21 cellular contexts compared by ENCODE assay signal in the genomic region with DNA sequence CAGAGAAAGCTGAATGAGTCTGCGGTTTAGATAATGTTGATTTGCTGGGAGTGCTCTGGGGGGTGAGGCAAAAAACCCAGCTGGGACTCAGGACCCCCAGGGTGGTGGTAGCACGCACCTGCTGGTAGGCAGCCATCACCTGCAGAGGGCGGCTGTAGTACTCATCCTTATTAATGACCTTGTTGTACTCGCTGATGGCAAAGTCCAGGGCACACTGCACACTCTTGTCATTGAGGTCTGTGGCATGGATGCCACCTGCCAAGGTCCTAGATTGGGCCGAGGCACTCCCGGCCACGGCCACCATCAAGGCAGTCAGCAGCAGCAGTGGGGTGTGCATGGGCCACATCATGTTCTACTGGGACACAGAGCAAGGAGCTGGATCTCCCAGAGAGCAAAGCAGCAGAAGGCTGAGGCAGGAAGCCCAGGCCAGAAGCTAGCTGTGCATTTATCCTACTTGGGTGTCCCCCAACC. TPM values are rescaled to one million over a fixed set of nuclear protein-coding genes. Genes with fewer than 3 reads are reported as not detected.
A peak's percentile ranks its signal among the peaks of the same experiment; 100 is the strongest.
DNase-seq lines count a peak whose midpoint lies in the region; ATAC-seq, FAIRE-seq and TF ChIP-seq lines count a peak whose summit lies in the region.
"Had no signal": no experiment of that assay in that cellular context is flagged by ENCODE, and none has a peak within 500 bp of the region (broad histone marks: within the 10 kb centered on the region; RNA-seq: fewer than 3 reads in every experiment).

A gene with protein sequence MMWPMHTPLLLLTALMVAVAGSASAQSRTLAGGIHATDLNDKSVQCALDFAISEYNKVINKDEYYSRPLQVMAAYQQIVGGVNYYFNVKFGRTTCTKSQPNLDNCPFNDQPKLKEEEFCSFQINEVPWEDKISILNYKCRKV (minus strand): TSS at position 421 of the 471 bp plus-strand sequence. CDS start 72 bp downstream, at position 349.

- no peak within 1 kb of the TSS for H3K4me2 ChIP-seq in H9 (ENCODE audit: insufficient read depth, insufficient read length, low read length)
- H3K4me2 ChIP-seq in astrocyte (ENCODE audit: low read length) = no peak within 1 kb of the TSS
- H3K4me2 ChIP-seq in trophoblast cell (ENCODE audit: low read length) = no peak within 1 kb of the TSS
- H3K4me2 ChIP-seq: KMS-11 had no signal

- no peak within 1 kb of the TSS for H4K8ac ChIP-seq in H9 (replicated peaks; ENCODE audit: insufficient read length, low read depth, low read length)
- H4K8ac ChIP-seq in trophoblast cell (ENCODE audit: low read depth, low read length) = no peak within 1 kb of the TSS

- no peaks in the 10 kb centered on the region for H3K23me2 ChIP-seq in H9 (ENCODE audit: insufficient read length, low read depth, low read length, poor library complexity, severe bottlenecking)

- H3K27ac ChIP-seq in H9 (ENCODE audit: insufficient read length, low read depth, low read length) (no peak within 1 kb of the TSS), astrocyte (ENCODE audit: low read depth, low read length) (no peak within 1 kb of the TSS), left lung (peak within 1 kb of the TSS; percentile 37 to 48), trophoblast cell (ENCODE audit: low read depth, low read length) (no peak within 1 kb of the TSS)
- H3K27ac ChIP-seq: KMS-11 had no signal

- no peaks in the 10 kb centered on the region; a peak in 1 of 7 replicates for H3K36me3 Mint-ChIP-seq in H9 (ENCODE audit: insufficient read depth in 1 of 3, low read depth in 3 of 3)
- H3K36me3 Mint-ChIP-seq in astrocyte (ENCODE audit: low read depth, unreplicated experiment) = no peaks in the 10 kb centered on the region
- H3K36me3 Mint-ChIP-seq in activated CD4-positive, alpha-beta memory T cell treated with anti-CD3 and anti-CD28 coated beads, Interleukin-2, amount 10 ng/mL, durations not matched to agents 7 days and 5 days (ENCODE audit: low read depth) = no peaks in the 10 kb centered on the region

- H3K36me3 ChIP-seq in astrocyte (ENCODE audit: insufficient read depth, low read length) (no peaks in the 10 kb centered on the region), left lung (no peaks in the 10 kb centered on the region), trophoblast cell (ENCODE audit: control insufficient read depth in 1 of 2, insufficient read depth in 2 of 2, low read length in 2 of 2) (no peaks in the 10 kb centered on the region)
- H3K36me3 ChIP-seq: BE2C, HAP-1 had no signal

- H3K79me2 ChIP-seq in H9 (ENCODE audit: insufficient read depth, low read length) (no peaks in the 10 kb centered on the region), astrocyte (ENCODE audit: insufficient read depth, low read length) (no peaks in the 10 kb centered on the region), trophoblast cell (ENCODE audit: control insufficient read depth, insufficient read depth, low read length, poor library complexity) (no peaks in the 10 kb centered on the region)

- H3K4me1 Mint-ChIP-seq in H9 (peaks cover 10 to 11% of the 10 kb centered on the region in 2 experiments), astrocyte (ENCODE audit: low read depth, unreplicated experiment) (peaks cover 31% of the 10 kb centered on the region)
- no peaks in the 10 kb centered on the region for H3K4me1 Mint-ChIP-seq in activated CD4-positive, alpha-beta memory T cell treated with anti-CD3 and anti-CD28 coated beads, Interleukin-2, amount 10 ng/mL, durations not matched to agents 7 days and 5 days

- no peak within 1 kb of the TSS for H2BK15ac ChIP-seq in H9 (ENCODE audit: low read depth, low read length)

- DNase-seq in H9 (no peak), astrocyte (ENCODE audit: low read depth) (no peak), left lung (no peak), trophoblast cell (no peak), NCI-H1694 treated with DMSO at 0.1 percent for 48 hours (lab: John Stamatoyannopoulos, UW) (no peak)
- DNase-seq in activated CD4-positive, alpha-beta memory T cell treated with anti-CD3 and anti-CD28 coated beads, Interleukin-2, amount 10 ng/mL, durations not matched to agents 7 days and 5 days = no peak
- DNase-seq: BE2C, IMR-90, NCI-H1105 treated with DMSO at 0.1 percent for 48 hours, NCI-H187, NCI-H2107, NCI-H446 treated with DMSO at 0.1 percent for 48 hours, NCI-H526 treated with DMSO at 0.1 percent for 48 hours, Right ventricle myocardium superior had no signal

- H3K4ac ChIP-seq in H9 (ENCODE audit: low read depth, low read length) (no peak within 1 kb of the TSS), trophoblast cell (ENCODE audit: low read depth, low read length) (no peak within 1 kb of the TSS)

- H3K27me3 Mint-ChIP-seq in H9 (ENCODE audit: low read depth) (no peaks in the 10 kb centered on the region; the same call in 1 of the 2 replicates), astrocyte (ENCODE audit: low read depth, unreplicated experiment) (peaks cover 20% of the 10 kb centered on the region)
- H3K27me3 Mint-ChIP-seq in activated CD4-positive, alpha-beta memory T cell treated with anti-CD3 and anti-CD28 coated beads, Interleukin-2, amount 10 ng/mL, durations not matched to agents 7 days and 5 days = no peaks in the 10 kb centered on the region

- H2BK5ac ChIP-seq in H9 (ENCODE audit: insufficient read length, low read length) = no peak within 1 kb of the TSS
- H2BK5ac ChIP-seq in trophoblast cell (ENCODE audit: low read depth, low read length, poor library complexity) = no peak within 1 kb of the TSS

- H2BK20ac ChIP-seq in H9 (ENCODE audit: low read depth, low read length, poor library complexity, severe bottlenecking) = no peak within 1 kb of the TSS

- TF ChIP-seq CTCF in H9 (conservative IDR thresholded peaks at IDR 0.05) (no peak), astrocyte (IDR thresholded peaks at IDR 0.05; ENCODE audit: insufficient read depth, low read depth, low read length) (no peak), left lung (IDR thresholded peaks at IDR 0.05) (no peak)

- H3T11ph ChIP-seq in H9 (ENCODE audit: low read length) = no peak within 1 kb of the TSS

- no peaks in the 10 kb centered on the region for H3K4me1 ChIP-seq in H9 (ENCODE audit: insufficient read depth, low read length)
- no peaks in the 10 kb centered on the region for H3K4me1 ChIP-seq in astrocyte (ENCODE audit: insufficient read depth, low read length)
- peaks cover 0 to 6% of the 10 kb centered on the region in 2 donors for H3K4me1 ChIP-seq in left lung
- peaks cover under 1 to 9% of the 10 kb centered on the region in 2 experiments for H3K4me1 ChIP-seq in trophoblast cell (ENCODE audit: control insufficient read depth in 1 of 2, insufficient read depth in 2 of 2, low read length in 2 of 2)
- H3K4me1 ChIP-seq: BE2C, HAP-1 had no signal

- H3K9me3 Mint-ChIP-seq in H9 = no peaks in the 10 kb centered on the region
- H3K9me3 Mint-ChIP-seq in astrocyte (ENCODE audit: unreplicated experiment) = no peaks in the 10 kb centered on the region
- no peaks in the 10 kb centered on the region for H3K9me3 Mint-ChIP-seq in activated CD4-positive, alpha-beta memory T cell treated with anti-CD3 and anti-CD28 coated beads, Interleukin-2, amount 10 ng/mL, durations not matched to agents 7 days and 5 days

- H3K4me3 Mint-ChIP-seq in H9 (no peak within 1 kb of the TSS), astrocyte (ENCODE audit: unreplicated experiment) (no peak within 1 kb of the TSS)
- no peak within 1 kb of the TSS for H3K4me3 Mint-ChIP-seq in activated CD4-positive, alpha-beta memory T cell treated with anti-CD3 and anti-CD28 coated beads, Interleukin-2, amount 10 ng/mL, durations not matched to agents 7 days and 5 days

- H4K91ac ChIP-seq in H9 (ENCODE audit: insufficient read length, low read depth, low read length) (no peak within 1 kb of the TSS), trophoblast cell (ENCODE audit: low read depth, low read length) (no peak within 1 kb of the TSS)

- H4K12ac ChIP-seq in trophoblast cell (ENCODE audit: low read depth, low read length) = no peak within 1 kb of the TSS

- H2BK12ac ChIP-seq in H9 (ENCODE audit: insufficient read length, low read depth, low read length) (no peak within 1 kb of the TSS), trophoblast cell (ENCODE audit: low read length) (no peak within 1 kb of the TSS)

- no peaks in the 10 kb centered on the region for H3K9me3 ChIP-seq in H9 (ENCODE audit: control insufficient read depth, low read depth, low read length)
- no peaks in the 10 kb centered on the region for H3K9me3 ChIP-seq in astrocyte (ENCODE audit: insufficient read depth, low read depth, low read length)
- H3K9me3 ChIP-seq in left lung = no peaks in the 10 kb centered on the region
- H3K9me3 ChIP-seq in trophoblast cell (ENCODE audit: insufficient read depth, low read depth, low read length) = peaks cover 3% of the 10 kb centered on the region
- H3K9me3 ChIP-seq: BE2C, HAP-1 had no signal

- no peak within 1 kb of the TSS for H3K9ac ChIP-seq in H9 (ENCODE audit: extremely low read depth, insufficient read length, low read length)
- H3K9ac ChIP-seq in astrocyte (ENCODE audit: low read length) = no peak within 1 kb of the TSS
- H3K9ac ChIP-seq in trophoblast cell (ENCODE audit: low read length) = peak within 1 kb of the TSS; percentile 19
- H3K9ac ChIP-seq: KMS-11 had no signal

- H3K23ac ChIP-seq in H9 (ENCODE audit: insufficient read length, low read depth, low read length) (no peak within 1 kb of the TSS), trophoblast cell (ENCODE audit: low read length) (no peak within 1 kb of the TSS)

- H2AFZ ChIP-seq in H9 (ENCODE audit: low read length) = no peak within 1 kb of the TSS
- H2AFZ ChIP-seq in astrocyte (ENCODE audit: low read depth, low read length) = no peak within 1 kb of the TSS
- no peak within 1 kb of the TSS for H2AFZ ChIP-seq in trophoblast cell (ENCODE audit: insufficient read depth, low read length, poor library complexity)

- H3K27me3 ChIP-seq in H9 (ENCODE audit: insufficient read depth, low read length) = no peaks in the 10 kb centered on the region
- H3K27me3 ChIP-seq in astrocyte (ENCODE audit: insufficient read depth, low read length) = no peaks in the 10 kb centered on the region
- H3K27me3 ChIP-seq in left lung = no peaks in the 10 kb centered on the region
- H3K27me3 ChIP-seq in trophoblast cell (ENCODE audit: insufficient read depth, low read length) = no peaks in the 10 kb centered on the region
- H3K27me3 ChIP-seq: BE2C had no signal

- no peak within 1 kb of the TSS for H3K18ac ChIP-seq in H9 (ENCODE audit: insufficient read length, low read depth, low read length)
- H3K18ac ChIP-seq in trophoblast cell (ENCODE audit: low read length) = no peak within 1 kb of the TSS

- no peak within 1 kb of the TSS for H3K27ac Mint-ChIP-seq in H9
- H3K27ac Mint-ChIP-seq in astrocyte (ENCODE audit: unreplicated experiment) = peak within 1 kb of the TSS; percentile 83
- H3K27ac Mint-ChIP-seq in activated CD4-positive, alpha-beta memory T cell treated with anti-CD3 and anti-CD28 coated beads, Interleukin-2, amount 10 ng/mL, durations not matched to agents 7 days and 5 days = no peak within 1 kb of the TSS

- H4K20me1 ChIP-seq in H9 (ENCODE audit: control insufficient read depth, insufficient read depth, insufficient read length) (no peaks in the 10 kb centered on the region), astrocyte (ENCODE audit: insufficient read depth, low read length) (no peaks in the 10 kb centered on the region)

- H2BK120ac ChIP-seq in H9 (ENCODE audit: low read depth, low read length, poor library complexity, severe bottlenecking) = no peak within 1 kb of the TSS
- H2BK120ac ChIP-seq in trophoblast cell (ENCODE audit: insufficient read depth, low read length, poor library complexity) = no peak within 1 kb of the TSS

- peak within 1 kb of the TSS; percentile 49; the same call in 1 of the 2 replicates for H3K14ac ChIP-seq in H9 (ENCODE audit: insufficient read depth, low read length)
- H3K14ac ChIP-seq in trophoblast cell (ENCODE audit: low read length) = no peak within 1 kb of the TSS

- WGBS in H9 (ENCODE audit: extremely low coverage, insufficient read length, low lambda C conversion rate) = no CpG with 5 or more reads among the region's 7 CpGs
- WGBS in trophoblast cell (ENCODE audit: extremely low coverage, insufficient coverage, insufficient read length) = no CpG with 5 or more reads among the region's 7 CpGs

- intact Hi-C loops in left lung (cut with DNase I) = no loop called here

- no peak for FAIRE-seq in astrocyte (lab: Jason Lieb, UNC)
- FAIRE-seq: GM12878, HTR-8/SVneo had no signal

- H3K4me3 ChIP-seq in astrocyte (ENCODE audit: insufficient read depth, low read depth, low read length) = no peak within 1 kb of the TSS
- no peak within 1 kb of the TSS for H3K4me3 ChIP-seq in left lung
- H3K4me3 ChIP-seq in trophoblast cell (ENCODE audit: low read depth, low read length) = no peak within 1 kb of the TSS
- H3K4me3 ChIP-seq: GM12878, HAP-1 had no signal

- no peak within 1 kb of the TSS for H4K5ac ChIP-seq in H9 (ENCODE audit: insufficient read length, low read depth, low read length)

- ATAC-seq in left lung (no peak), HG02852 (IDR thresholded peaks at IDR 0.05; ENCODE audit: unreplicated experiment) (no peak)
- ATAC-seq: GM12878 had no signal

- CTCF ChIA-PET in activated CD4-positive, alpha-beta memory T cell treated with anti-CD3 and anti-CD28 coated beads, Interleukin-2, amount 10 ng/mL, durations not matched to agents 7 days and 5 days (lab: Charles Lee) = no interaction called here

- POLR2A ChIA-PET in activated CD4-positive, alpha-beta memory T cell treated with anti-CD3 and anti-CD28 coated beads, Interleukin-2, amount 10 ng/mL, durations not matched to agents 7 days and 5 days (lab: Charles Lee) = no interaction called here

- H3K56ac ChIP-seq in H9 (ENCODE audit: insufficient read length, low read depth, low read length) = no peak within 1 kb of the TSS

- no peak within 1 kb of the TSS for H2AK5ac ChIP-seq in H9 (ENCODE audit: insufficient read length, low read length)
- H2AK5ac ChIP-seq in trophoblast cell (ENCODE audit: low read length) = no peak within 1 kb of the TSS

- H3K79me1 ChIP-seq in H9 (ENCODE audit: insufficient read depth, low read depth, low read length, poor library complexity, severe bottlenecking) (no peaks in the 10 kb centered on the region), trophoblast cell (ENCODE audit: low read length) (no peaks in the 10 kb centered on the region)

RNA-seq across cellular contexts. Expression of the gene that starts here (rescaled TPM):
- not detected in 2 replicates for total RNA-seq in H9 (2021)
- 0.41 and 0.50 TPM in 2 replicates for total RNA-seq in astrocyte
- total RNA-seq in left lung = 1 to 10 TPM in 1 of 2 donors, not detected in 1; 3.3 TPM
- not detected in 2 replicates for polyA plus RNA-seq in trophoblast cell (2013)
- total RNA-seq in activated CD4-positive, alpha-beta memory T cell treated with anti-CD3 and anti-CD28 coated beads, Interleukin-2, amount 10 ng/mL, durations not matched to agents 7 days and 5 days = not detected
- total RNA-seq: A673, GM12878, IMR-90, Right ventricle myocardium superior, RPMI7951 had no signal
- polyA plus RNA-seq: GM12878, IMR-90 had no signal

Comparison
In these comparisons a context has a peak if more than half of its experiments do, and no peak if none do; other contexts are left out.
1. H3K27ac ChIP-seq: peak in left lung (2 of 2); none in H9 (single experiment), astrocyte (single experiment) and trophoblast cell (single experiment).